ENCODE assay signal across 1 cellular context in genomic region chr16:55643161-55643970, GRCh38.
A peak's percentile ranks its signal among the peaks of the same experiment; 100 is the strongest.
TF ChIP-seq lines count a peak whose summit lies in the region.

No MANE protein-coding gene starts in this region.

TF ChIP-seq in HepG2, 621 proteins besides CTCF, POLR2A, EP300 and RAD21 (continued from another document):
- 0 out of 2 replicates have a peak, but pooled peaks have one; percentile 28 for TF ChIP-seq ZNF580 (CRISPR knock-in tag; IDR thresholded peaks at IDR 0.05; ENCODE audit: borderline replicate concordance, low read depth)
- peak; percentile 25; the same call in 1 of the 2 replicates for TF ChIP-seq ERF (CRISPR knock-in tag; IDR thresholded peaks at IDR 0.05)
- no peak for TF ChIP-seq ZBTB1 (CRISPR knock-in tag; IDR thresholded peaks at IDR 0.05; ENCODE audit: borderline replicate concordance)
- TF ChIP-seq ZSCAN20 (CRISPR knock-in tag; IDR thresholded peaks at IDR 0.05; ENCODE audit: borderline replicate concordance) = no peak
- 0 out of 2 replicates have a peak, but pooled peaks have one; percentile 23 for TF ChIP-seq ZNF768 (CRISPR knock-in tag; IDR thresholded peaks at IDR 0.05)
- no peak for TF ChIP-seq CREM (IDR thresholded peaks at IDR 0.05)
- TF ChIP-seq CREM (CRISPR knock-in tag; IDR thresholded peaks at IDR 0.05) = no peak
- TF ChIP-seq, protein P1, sequence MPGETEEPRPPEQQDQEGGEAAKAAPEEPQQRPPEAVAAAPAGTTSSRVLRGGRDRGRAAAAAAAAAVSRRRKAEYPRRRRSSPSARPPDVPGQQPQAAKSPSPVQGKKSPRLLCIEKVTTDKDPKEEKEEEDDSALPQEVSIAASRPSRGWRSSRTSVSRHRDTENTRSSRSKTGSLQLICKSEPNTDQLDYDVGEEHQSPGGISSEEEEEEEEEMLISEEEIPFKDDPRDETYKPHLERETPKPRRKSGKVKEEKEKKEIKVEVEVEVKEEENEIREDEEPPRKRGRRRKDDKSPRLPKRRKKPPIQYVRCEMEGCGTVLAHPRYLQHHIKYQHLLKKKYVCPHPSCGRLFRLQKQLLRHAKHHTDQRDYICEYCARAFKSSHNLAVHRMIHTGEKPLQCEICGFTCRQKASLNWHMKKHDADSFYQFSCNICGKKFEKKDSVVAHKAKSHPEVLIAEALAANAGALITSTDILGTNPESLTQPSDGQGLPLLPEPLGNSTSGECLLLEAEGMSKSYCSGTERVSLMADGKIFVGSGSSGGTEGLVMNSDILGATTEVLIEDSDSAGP (CRISPR knock-in tag; IDR thresholded peaks at IDR 0.05; ENCODE audit: borderline replicate concordance) = peak; percentile 21; the same call in 1 of the 2 replicates
